Comparison of ENCODE assay signal across 14 cellular contexts in genomic region chr1:38114231-38114630, GRCh38.
A peak's percentile ranks its signal among the peaks of the same experiment; 100 is the strongest.
DNase-seq lines count a peak whose midpoint lies in the region; ATAC-seq and TF ChIP-seq lines count a peak whose summit lies in the region.
"Had no signal": no experiment of that assay in that cellular context is flagged by ENCODE, and none has a peak within 500 bp of the region (broad histone marks: within the 10 kb centered on the region; RNA-seq: fewer than 3 reads in every experiment).

No MANE protein-coding gene starts in this region.

- no peak for TF ChIP-seq POLR2A in esophagus squamous epithelium (IDR thresholded peaks at IDR 0.05)

- peaks cover 9 to 53% (median 24%) of the 10 kb centered on the region in 3 donors for H3K4me1 ChIP-seq in esophagus squamous epithelium
- H3K4me1 ChIP-seq: Caco-2, uterus had no signal

- WGBS in esophagus squamous epithelium, 2 donors: 25 to 35% methylated on average over 7 to 10 of the region's 10 CpGs

- H3K9me3 ChIP-seq in esophagus squamous epithelium: no peaks in the 10 kb centered on the region
- H3K9me3 ChIP-seq: Caco-2, uterus had no signal

- no peak for ATAC-seq in HG02759 (IDR thresholded peaks at IDR 0.05; ENCODE audit: unreplicated experiment)

- DNase-seq in DMS 273 treated with DMSO at 0.1 percent for 48 hours (lab: John Stamatoyannopoulos, UW): peak; percentile 100
- peak; percentile 65 for DNase-seq in NAMALWA (ENCODE audit: low spot score)
- DNase-seq in esophagus squamous epithelium (lab: John Stamatoyannopoulos, UW): no peak
- peak; percentile 44 for DNase-seq in pons (ENCODE audit: low spot score)
- DNase-seq in NCI-H187 (lab: John Stamatoyannopoulos, UW): no peak
- DNase-seq in NCI-H2171 (lab: John Stamatoyannopoulos, UW): no peak
- no peak for DNase-seq in SW 1271 (lab: John Stamatoyannopoulos, UW)
- DNase-seq: Caco-2, erythroblast, NCI-H1436 treated with DMSO at 0.1 percent for 48 hours, PC-9, T1000 had no signal

- H3K36me3 ChIP-seq in esophagus squamous epithelium: no peaks in the 10 kb centered on the region
- H3K36me3 ChIP-seq: uterus had no signal

- intact Hi-C loops in esophagus squamous epithelium (cut with DNase I): no loop called here

- no peaks in the 10 kb centered on the region for H3K27me3 ChIP-seq in esophagus squamous epithelium
- H3K27me3 ChIP-seq: uterus had no signal

- H3K27ac ChIP-seq in esophagus squamous epithelium: peak overlapping the region; percentile 45 to 76 (median 60)
- H3K27ac ChIP-seq: PC-9, uterus had no signal

- no peak for TF ChIP-seq CTCF in esophagus squamous epithelium (IDR thresholded peaks at IDR 0.05)

- H3K4me3 ChIP-seq in esophagus squamous epithelium: no peak overlapping the region
- H3K4me3 ChIP-seq: PC-9, uterus had no signal

Comparison
In these comparisons a context has a peak if more than half of its experiments do, and no peak if none do; other contexts are left out.
1. DNase-seq: peak in DMS 273 treated with DMSO at 0.1 percent for 48 hours (single experiment), NAMALWA (single experiment) and pons (single experiment); none in esophagus squamous epithelium (single experiment), NCI-H187 (0 of 2), NCI-H2171 (single experiment) and SW 1271 (0 of 2).